In the genomic region with DNA sequence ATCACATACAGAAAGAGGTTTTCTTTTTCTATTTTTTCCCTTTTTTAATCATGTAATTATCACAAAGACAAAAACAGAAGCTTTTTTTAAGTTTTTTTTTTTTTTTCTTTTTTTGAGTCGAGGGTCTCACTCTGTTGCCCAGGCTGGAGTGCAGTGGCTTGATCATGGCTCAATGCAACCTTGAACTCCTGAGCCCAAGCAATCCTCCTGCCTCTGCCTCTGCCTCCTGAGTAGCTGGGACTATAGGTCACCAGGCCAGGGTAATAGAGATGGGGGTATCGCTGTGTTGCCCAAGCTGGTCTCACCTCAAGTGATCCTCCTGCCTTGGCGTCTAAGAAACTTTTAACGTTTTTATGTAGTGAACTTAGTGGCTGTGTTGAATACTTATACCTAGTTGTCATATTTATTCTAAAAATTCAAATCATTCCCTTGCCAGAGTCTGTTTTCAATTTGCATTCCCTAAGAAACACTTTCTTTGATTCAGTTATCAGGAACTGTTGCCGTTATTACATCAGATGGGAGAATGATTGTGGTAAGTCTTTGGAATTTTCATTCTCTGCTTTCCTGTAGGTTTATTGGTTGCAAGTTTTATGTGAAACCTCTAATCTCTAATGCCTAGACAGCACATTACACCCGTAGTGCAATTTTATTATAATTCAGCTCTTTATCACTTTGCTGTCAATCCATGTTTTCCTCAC, we compare ENCODE assay signal across 8 cellular contexts. TPM values are rescaled to one million over a fixed set of nuclear protein-coding genes. Genes with fewer than 3 reads are reported as not detected.
DNase-seq lines count a peak whose midpoint lies in the region; FAIRE-seq and TF ChIP-seq lines count a peak whose summit lies in the region.

No MANE protein-coding gene starts in this region.

- peaks cover 43% of the 10 kb centered on the region for H3K79me2 ChIP-seq in PC-9 (ENCODE audit: low read depth)
- peaks cover 27% of the 10 kb centered on the region for H3K79me2 ChIP-seq in endothelial cell of umbilical vein (ENCODE audit: control insufficient read depth, insufficient read depth, low read length)

- dilution Hi-C loops in endothelial cell of umbilical vein (cut with MboI; ENCODE audit: extremely low pct_ligation_motif_present, low sequenced_read_pairs): no loop called here

- no TSS peak for BruUV-seq in PC-9 (replicated peaks; lab: Mats Ljungman, UMichigan)
- BruUV-seq in endothelial cell of umbilical vein (replicated peaks; lab: Mats Ljungman, UMichigan): no TSS peak

- no peak for DNase-seq in PC-9
- DNase-seq in endothelial cell of umbilical vein (ENCODE audit: low read depth, low spot score): no peak
- no peak for DNase-seq in hippocampal formation (lab: John Stamatoyannopoulos, UW)
- DNase-seq in NCI-H2171 (lab: John Stamatoyannopoulos, UW): no peak
- DNase-seq in mesenteric fat pad (ENCODE audit: low spot score): no peak
- no peak for DNase-seq in activated CD4-positive, CD25-positive, alpha-beta regulatory T cell (lab: John Stamatoyannopoulos, UW)

- H4K20me1 ChIP-seq in PC-9 (ENCODE audit: insufficient read depth) (no peaks in the 10 kb centered on the region), endothelial cell of umbilical vein (replicated peaks; ENCODE audit: control insufficient read depth, extremely low read depth, insufficient read depth, low read length) (no peaks in the 10 kb centered on the region)

- POLR2A ChIA-PET in PC-9 (lab: Charles Lee; ENCODE audit: unreplicated experiment): no interaction called here
- POLR2A ChIA-PET in endothelial cell of umbilical vein (lab: Charles Lee): no interaction called here

- peaks cover 18% of the 10 kb centered on the region for H3K4me1 ChIP-seq in PC-9 (replicated peaks; ENCODE audit: insufficient read depth)
- H3K4me1 ChIP-seq in endothelial cell of umbilical vein (ENCODE audit: control insufficient read depth, extremely low read depth, insufficient read depth, low read length): peaks cover 18% of the 10 kb centered on the region
- peaks cover 3% of the 10 kb centered on the region for H3K4me1 ChIP-seq in rectal smooth muscle tissue (ENCODE audit: control insufficient read depth, insufficient read depth, low read length)

- no peaks in the 10 kb centered on the region for H3K9me3 ChIP-seq in PC-9 (ENCODE audit: insufficient read depth, low read depth)
- no peaks in the 10 kb centered on the region for H3K9me3 ChIP-seq in endothelial cell of umbilical vein (replicated peaks; ENCODE audit: control insufficient read depth, insufficient read depth, low read length)

- no peak for FAIRE-seq in endothelial cell of umbilical vein (lab: Jason Lieb, UNC)

- H3K4me2 ChIP-seq in PC-9: peak overlapping the region; percentile 93
- peak overlapping the region; percentile 99 for H3K4me2 ChIP-seq in endothelial cell of umbilical vein (ENCODE audit: insufficient read depth, low read length)

- H3K9me1 ChIP-seq in endothelial cell of umbilical vein (replicated peaks; ENCODE audit: control insufficient read depth, extremely low read depth, insufficient read depth, low read length): peaks cover 3% of the 10 kb centered on the region

- CTCF ChIA-PET in PC-9 (lab: Charles Lee): no interaction called here
- CTCF ChIA-PET in endothelial cell of umbilical vein (lab: Charles Lee): interaction anchor here (1.7 kb wide), 1 partner anchor 10 kb away, joined by 8 read pairs; no protein-coding TSS in a partner anchor

- H3K4me3 ChIP-seq in GM08714 (ENCODE audit: low read length): peak overlapping the region; percentile 97
- peak overlapping the region; percentile 91 for H3K4me3 ChIP-seq in PC-9
- peak overlapping the region in 2 of 3 experiments; percentile 69 to 97 for H3K4me3 ChIP-seq in endothelial cell of umbilical vein (replicated peaks in 1 of 3; ENCODE audit: insufficient read depth in 1 of 3, low read depth in 1 of 3, low read length in 3 of 3)
- H3K4me3 ChIP-seq in rectal smooth muscle tissue (ENCODE audit: low read length): peak overlapping the region; percentile 14

- intact Hi-C loops in PC-9 (cut with micrococcal nuclease; ENCODE audit: unreplicated experiment): no loop called here
- intact Hi-C loops in endothelial cell of umbilical vein (cut with micrococcal nuclease): no loop called here

- H3K27ac ChIP-seq in PC-9 (0 out of 2 replicates have a peak overlapping the region, but pooled peaks have one; percentile 66), endothelial cell of umbilical vein (ENCODE audit: insufficient read depth, low read depth, low read length) (peak overlapping the region; percentile 88), rectal smooth muscle tissue (ENCODE audit: low read depth, low read length) (no peak overlapping the region)

- H3K36me3 ChIP-seq in PC-9 (ENCODE audit: low read depth): peaks cover 30% of the 10 kb centered on the region
- H3K36me3 ChIP-seq in endothelial cell of umbilical vein (ENCODE audit: control insufficient read depth in 2 of 2, extremely low read depth in 1 of 2, insufficient read depth in 2 of 2, low read length in 2 of 2): peaks cover 0 to 7% of the 10 kb centered on the region in 2 experiments
- H3K36me3 ChIP-seq in rectal smooth muscle tissue (ENCODE audit: control insufficient read depth, insufficient read depth, low read length): no peaks in the 10 kb centered on the region

- no peaks in the 10 kb centered on the region for H3K9me2 ChIP-seq in PC-9 (ENCODE audit: insufficient read depth)

- no peak for TF ChIP-seq POLR2A in endothelial cell of umbilical vein (IDR thresholded peaks at IDR 0.05; ENCODE audit: low read depth, low read length)

- H3K27me3 ChIP-seq in PC-9 (ENCODE audit: insufficient read depth, low read depth) (no peaks in the 10 kb centered on the region), endothelial cell of umbilical vein (ENCODE audit: control insufficient read depth in 2 of 2, insufficient read depth in 2 of 2, low read length in 2 of 2) (no peaks in the 10 kb centered on the region), rectal smooth muscle tissue (ENCODE audit: control insufficient read depth, insufficient read depth, low read length) (no peaks in the 10 kb centered on the region)

- H3K9ac ChIP-seq in endothelial cell of umbilical vein (replicated peaks; ENCODE audit: extremely low read depth, insufficient read depth, low read length): peak overlapping the region; percentile 98
- no peak overlapping the region for H3K9ac ChIP-seq in rectal smooth muscle tissue (ENCODE audit: low read length)

- TF ChIP-seq CTCF in PC-9 (conservative IDR thresholded peaks at IDR 0.05) (no peak), endothelial cell of umbilical vein (IDR thresholded peaks at IDR 0.05; ENCODE audit: extremely low read depth in 1 of 2, insufficient read depth in 1 of 2, low read depth in 1 of 2, low read length in 2 of 2) (no peak)

- H3F3A ChIP-seq in PC-9 (ENCODE audit: insufficient read depth, low read depth): no peaks in the 10 kb centered on the region

- H2AFZ ChIP-seq in PC-9 (no peak overlapping the region), endothelial cell of umbilical vein (ENCODE audit: low read depth, low read length) (no peak overlapping the region)

TF ChIP-seq in endothelial cell of umbilical vein, 7 proteins besides CTCF, POLR2A, EP300 and RAD21:
- TF ChIP-seq JUN (IDR thresholded peaks at IDR 0.05; ENCODE audit: borderline replicate concordance, insufficient read depth, insufficient read length, low read depth): no peak
- no peak for TF ChIP-seq GATA2 (IDR thresholded peaks at IDR 0.05; ENCODE audit: insufficient read depth, insufficient read length, low read depth, low read length)
- TF ChIP-seq, protein P1, sequence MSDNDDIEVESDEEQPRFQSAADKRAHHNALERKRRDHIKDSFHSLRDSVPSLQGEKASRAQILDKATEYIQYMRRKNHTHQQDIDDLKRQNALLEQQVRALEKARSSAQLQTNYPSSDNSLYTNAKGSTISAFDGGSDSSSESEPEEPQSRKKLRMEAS (IDR thresholded peaks at IDR 0.05; ENCODE audit: insufficient read depth, insufficient read length): no peak
- no peak for TF ChIP-seq POLR2AphosphoS5 (IDR thresholded peaks at IDR 0.05; ENCODE audit: insufficient read depth, low read depth, low read length)
- no peak for TF ChIP-seq FOS (IDR thresholded peaks at IDR 0.05; ENCODE audit: borderline replicate concordance, insufficient read depth, low read length)
- TF ChIP-seq EZH2 (IDR thresholded peaks at IDR 0.05; ENCODE audit: borderline replicate concordance, low read depth, low read length, severe bottlenecking): no peak
- no peak for TF ChIP-seq MYC (IDR thresholded peaks at IDR 0.05; ENCODE audit: low read depth, low read length)

RNA-seq across cellular contexts. Expression of a gene that starts 1.3 kb away (rescaled TPM):
- total RNA-seq in PC-9 (2021) (55.0 and 61.5 TPM in 2 replicates), endothelial cell of umbilical vein (34.1 and 39.6 TPM in 2 replicates), mesenteric fat pad (25.8 TPM)
- 26.8 and 35.1 TPM in 2 replicates for polyA plus RNA-seq in endothelial cell of umbilical vein
- polyA plus RNA-seq in endothelial cell of umbilical vein (2011; cell fraction: cytosol; rRNA removed): 98.6 and 107 TPM in 2 replicates
- polyA plus RNA-seq in endothelial cell of umbilical vein (2011; cell fraction: nucleus; rRNA removed): 44.3 and 50.5 TPM in 2 replicates
- polyA plus RNA-seq in endothelial cell of umbilical vein (2012): 35.6 and 46.6 TPM in 2 replicates
- 41.1 and 43.7 TPM in 2 replicates for polyA minus RNA-seq in endothelial cell of umbilical vein
- 17.4 TPM for polyA minus RNA-seq in endothelial cell of umbilical vein (2011; cell fraction: cytosol; rRNA and poly(A)+ RNA removed)
- polyA minus RNA-seq in endothelial cell of umbilical vein (2011; cell fraction: nucleus; rRNA and poly(A)+ RNA removed): 18.1 and 25.1 TPM in 2 replicates

RNA-seq across cellular contexts. Expression of a gene that starts 39.2 kb away (rescaled TPM):
- 2.4 and 6.9 TPM in 2 replicates for total RNA-seq in PC-9 (2021)
- total RNA-seq in endothelial cell of umbilical vein: 0.82 TPM in 1 of 2 replicates, not detected in the other
- polyA plus RNA-seq in endothelial cell of umbilical vein: not detected in 2 replicates
- polyA plus RNA-seq in endothelial cell of umbilical vein (2011; cell fraction: cytosol; rRNA removed): 0.06 and 0.11 TPM in 2 replicates
- polyA plus RNA-seq in endothelial cell of umbilical vein (2011; cell fraction: nucleus; rRNA removed): 0.38 and 0.45 TPM in 2 replicates
- 0.51 TPM in 1 of 2 replicates, not detected in the other for polyA plus RNA-seq in endothelial cell of umbilical vein (2012)
- polyA minus RNA-seq in endothelial cell of umbilical vein: 0.70 and 1.00 TPM in 2 replicates
- polyA minus RNA-seq in endothelial cell of umbilical vein (2011; cell fraction: cytosol; rRNA and poly(A)+ RNA removed): not detected
- 1.0 and 1.8 TPM in 2 replicates for polyA minus RNA-seq in endothelial cell of umbilical vein (2011; cell fraction: nucleus; rRNA and poly(A)+ RNA removed)
- not detected for total RNA-seq in mesenteric fat pad

Comparison
In these comparisons a context has a peak if more than half of its experiments do, and no peak if none do; other contexts are left out.
1. H3K4me3 ChIP-seq: peak in every context shown above with its lines; median percentile 97 in GM08714; 91 in PC-9; 83 in endothelial cell of umbilical vein; 14 in rectal smooth muscle tissue.